Comparison of ENCODE assay signal across 22 cellular contexts in genomic region chr3:13951184-13951583, GRCh38.
DNase-seq lines count a peak whose midpoint lies in the region; ATAC-seq and TF ChIP-seq lines count a peak whose summit lies in the region.
"Had no signal": no experiment of that assay in that cellular context is flagged by ENCODE, and none has a peak within 500 bp of the region (broad histone marks: within the 10 kb centered on the region; RNA-seq: fewer than 3 reads in every experiment).

No MANE protein-coding gene starts in this region.

- H2AK5ac ChIP-seq in trophoblast cell (ENCODE audit: low read length), result no peak overlapping the region

- H2AFZ ChIP-seq in trophoblast cell (ENCODE audit: insufficient read depth, low read length, poor library complexity), result no peak overlapping the region

- no peaks in the 10 kb centered on the region for H3K79me1 ChIP-seq in trophoblast cell (ENCODE audit: low read length)

- no peak overlapping the region for H2BK12ac ChIP-seq in trophoblast cell (ENCODE audit: low read length)

- 53 to 75% methylated on average over 1 of the region's 1 CpG for whole genome bisulfite sequencing in endodermal cell (ENCODE audit: insufficient coverage in 1 of 2, insufficient read length in 1 of 2), 2 experiments
- WGBS in trophoblast cell (ENCODE audit: extremely low coverage, insufficient coverage, insufficient read length), result no CpG with 5 or more reads among the region's 1 CpG
- 84 to 100% (median 87%) methylated on average over 1 of the region's 1 CpG for WGBS in heart left ventricle, 4 donors
- 100% methylated on average over 1 of the region's 1 CpG for WGBS in suprapubic skin

- no peaks in the 10 kb centered on the region for H3K79me2 ChIP-seq in trophoblast cell (ENCODE audit: control insufficient read depth, insufficient read depth, low read length, poor library complexity)

- DNase-seq in ELF-1 (ENCODE audit: low read depth, low spot score) (peak; percentile 54), NCI-H748 (lab: John Stamatoyannopoulos, UW; ENCODE audit: unreplicated experiment) (peak; percentile 75), endodermal cell (peak; percentile 84), trophoblast cell (peak; percentile 66 to 76), heart left ventricle (no peak), suprapubic skin (ENCODE audit: low spot score in 2 of 2) (no peak), hippocampal formation (lab: John Stamatoyannopoulos, UW) (no peak)
- DNase-seq: GOT3; NCI-H1092; NCI-H1417 treated with DMSO at 0.1 percent for 48 hours; NCI-H1694 treated with DMSO at 0.1 percent for 48 hours; NCI-H2081; NCI-H2227 treated with DMSO at 0.1 percent for 48 hours; NCI-H526 treated with DMSO at 0.1 percent for 48 hours; NK-92 treated with Interleukin-12 subunit alpha and Interleukin-12 subunit beta, amount 100 ng/mL, for 24 hours; PC-3; SJCRH30 had no signal

- intact Hi-C loops in heart left ventricle (cut with DNase I), result no loop called here

- peak overlapping the region; percentile 88 for H3K27ac Mint-ChIP-seq in endodermal cell
- H3K27ac Mint-ChIP-seq: IgD-negative memory B cell had no signal

- H4K91ac ChIP-seq in trophoblast cell (ENCODE audit: low read depth, low read length), result no peak overlapping the region

- H3K27ac ChIP-seq in endodermal cell (ENCODE audit: low read depth, low read length) (no peak overlapping the region), trophoblast cell (ENCODE audit: low read depth, low read length) (no peak overlapping the region), heart left ventricle (no peak overlapping the region), suprapubic skin (no peak overlapping the region)
- H3K27ac ChIP-seq: SJCRH30 had no signal

- TF ChIP-seq CTCF in endodermal cell (conservative IDR thresholded peaks at IDR 0.05) (no peak), heart left ventricle (IDR thresholded peaks at IDR 0.05) (no peak), suprapubic skin (IDR thresholded peaks at IDR 0.05) (no peak)

- no peak overlapping the region for H3K4me3 Mint-ChIP-seq in endodermal cell
- H3K4me3 Mint-ChIP-seq: IgD-negative memory B cell had no signal

- H3K18ac ChIP-seq in trophoblast cell (ENCODE audit: low read length), result no peak overlapping the region

- H3K9me3 Mint-ChIP-seq in endodermal cell, result peaks cover 46% of the 10 kb centered on the region

- no peak overlapping the region for H2BK5ac ChIP-seq in trophoblast cell (ENCODE audit: low read depth, low read length, poor library complexity)

- H3K4me1 ChIP-seq in endodermal cell (ENCODE audit: control insufficient read depth, insufficient read depth, low read length) (peaks cover 21% of the 10 kb centered on the region), trophoblast cell (ENCODE audit: control insufficient read depth in 1 of 2, insufficient read depth in 2 of 2, low read length in 2 of 2) (peaks cover 0 to 3% of the 10 kb centered on the region in 2 experiments), heart left ventricle (no peaks in the 10 kb centered on the region), suprapubic skin (no peaks in the 10 kb centered on the region)
- H3K4me1 ChIP-seq: SJCRH30 had no signal

- TF ChIP-seq POLR2A in heart left ventricle (IDR thresholded peaks at IDR 0.05) (no peak), suprapubic skin (IDR thresholded peaks at IDR 0.05) (no peak)

- H3K36me3 ChIP-seq in endodermal cell (ENCODE audit: control insufficient read depth, insufficient read depth, low read length) (no peaks in the 10 kb centered on the region), trophoblast cell (ENCODE audit: control insufficient read depth in 1 of 2, insufficient read depth in 2 of 2, low read length in 2 of 2) (no peaks in the 10 kb centered on the region), heart left ventricle (no peaks in the 10 kb centered on the region), suprapubic skin (no peaks in the 10 kb centered on the region)
- H3K36me3 ChIP-seq: HAP-1, SJCRH30 had no signal

- H3K9me3 ChIP-seq in endodermal cell (ENCODE audit: control insufficient read depth, low read length) (peaks cover 30% of the 10 kb centered on the region), trophoblast cell (ENCODE audit: insufficient read depth, low read depth, low read length) (no peaks in the 10 kb centered on the region), heart left ventricle (peaks cover 0 to 12% (median 4%) of the 10 kb centered on the region in 12 donors), suprapubic skin (no peaks in the 10 kb centered on the region)
- H3K9me3 ChIP-seq: HAP-1, SJCRH30 had no signal

- H3K9ac ChIP-seq in endodermal cell (ENCODE audit: extremely low read depth, low read length, poor library complexity, severe bottlenecking) (peak overlapping the region; percentile 33), trophoblast cell (ENCODE audit: low read length) (no peak overlapping the region)

- ATAC-seq in heart left ventricle, result no peak
- ATAC-seq: GM12878, PC-3, Right ventricle myocardium inferior, SK-N-SH treated with all-trans-retinoic acid at 6 μM for 48 hours had no signal

- H3K4me3 ChIP-seq in endodermal cell (ENCODE audit: low read length) (peak overlapping the region; percentile 53), trophoblast cell (ENCODE audit: low read depth, low read length) (no peak overlapping the region), heart left ventricle (no peak overlapping the region), suprapubic skin (no peak overlapping the region)
- H3K4me3 ChIP-seq: GM12878, HAP-1, SJCRH30 had no signal

- H3K4me2 ChIP-seq in trophoblast cell (ENCODE audit: low read length), result no peak overlapping the region

- peaks cover 52% of the 10 kb centered on the region for H3K4me1 Mint-ChIP-seq in endodermal cell
- H3K4me1 Mint-ChIP-seq: IgD-negative memory B cell had no signal

- H3K23ac ChIP-seq in trophoblast cell (ENCODE audit: low read length), result no peak overlapping the region

- H4K12ac ChIP-seq in trophoblast cell (ENCODE audit: low read depth, low read length), result no peak overlapping the region

- TF ChIP-seq EP300 in suprapubic skin (IDR thresholded peaks at IDR 0.05), result no peak

- peaks cover 19% of the 10 kb centered on the region for H3K36me3 Mint-ChIP-seq in endodermal cell (ENCODE audit: low read depth)

- H3K27me3 Mint-ChIP-seq in endodermal cell (ENCODE audit: insufficient read depth), result peaks cover 5% of the 10 kb centered on the region

- H3K14ac ChIP-seq in trophoblast cell (ENCODE audit: low read length), result no peak overlapping the region

- H3K27me3 ChIP-seq in endodermal cell (ENCODE audit: control insufficient read depth, insufficient read depth, low read length, poor library complexity, severe bottlenecking) (no peaks in the 10 kb centered on the region), trophoblast cell (ENCODE audit: insufficient read depth, low read length) (no peaks in the 10 kb centered on the region), heart left ventricle (peaks cover 0 to 13% (median 0%) of the 10 kb centered on the region in 9 donors), suprapubic skin (peaks cover 3% of the 10 kb centered on the region)
- H3K27me3 ChIP-seq: SJCRH30 had no signal

- no peak overlapping the region for H3K4ac ChIP-seq in trophoblast cell (ENCODE audit: low read depth, low read length)

- H4K8ac ChIP-seq in trophoblast cell (ENCODE audit: low read depth, low read length), result no peak overlapping the region

- no peak overlapping the region for H2BK120ac ChIP-seq in trophoblast cell (ENCODE audit: insufficient read depth, low read length, poor library complexity)

Comparison
In these comparisons a context has a peak if more than half of its experiments do, and no peak if none do; other contexts are left out.
1. DNase-seq: peak in ELF-1 (single experiment), NCI-H748 (single experiment), endodermal cell (single experiment) and trophoblast cell (2 of 2); none in heart left ventricle (0 of 5), suprapubic skin (0 of 2) and hippocampal formation (0 of 2).